ENCODE assay signal across 8 cellular contexts in genomic region chr12:96132819-96133218, GRCh38.
A peak's percentile ranks its signal among the peaks of the same experiment; 100 is the strongest.
DNase-seq lines count a peak whose midpoint lies in the region; ATAC-seq and TF ChIP-seq lines count a peak whose summit lies in the region.

No MANE protein-coding gene starts in this region.

- H3K27ac Mint-ChIP-seq in activated T-cell treated with anti-CD3 and anti-CD28 coated beads, Interleukin-2, amount 50 U/mL, for 72 hours: no peak overlapping the region
- no peak overlapping the region for H3K27ac Mint-ChIP-seq in activated T-cell treated with anti-CD3 and anti-CD28 coated beads, Interleukin-2, amount 50 U/mL, for 24 hours

- H3K36me3 Mint-ChIP-seq in activated T-cell treated with anti-CD3 and anti-CD28 coated beads, Interleukin-2, amount 50 U/mL, for 72 hours (ENCODE audit: insufficient read depth in 2 of 2): no peaks in the 10 kb centered on the region
- H3K36me3 Mint-ChIP-seq in activated T-cell treated with anti-CD3 and anti-CD28 coated beads, Interleukin-2, amount 50 U/mL, for 24 hours (ENCODE audit: low read depth): no peaks in the 10 kb centered on the region

- H3K36me3 ChIP-seq in brain microvascular endothelial cell (replicated peaks) (no peaks in the 10 kb centered on the region), gastrocnemius medialis (no peaks in the 10 kb centered on the region), HAP-1 (replicated peaks) (no peaks in the 10 kb centered on the region)

- no peak overlapping the region for H3K27ac ChIP-seq in brain microvascular endothelial cell
- H3K27ac ChIP-seq in gastrocnemius medialis: no peak overlapping the region

- intact Hi-C loops in gastrocnemius medialis (cut with DNase I; ENCODE audit: low total_unique reads): no loop called here

- H3K9me3 ChIP-seq in gastrocnemius medialis (no peaks in the 10 kb centered on the region), HAP-1 (no peaks in the 10 kb centered on the region)

- TF ChIP-seq POLR2A in NB4 (IDR thresholded peaks at IDR 0.05; ENCODE audit: extremely low read depth, insufficient read length): no peak
- TF ChIP-seq POLR2A in gastrocnemius medialis (IDR thresholded peaks at IDR 0.05): no peak

- TF ChIP-seq CTCF in NB4 (IDR thresholded peaks at IDR 0.05; ENCODE audit: low read depth, low read length) (peak; percentile 66), brain microvascular endothelial cell (IDR thresholded peaks at IDR 0.05; ENCODE audit: low read depth, low read length, missing control alignments) (peak; percentile 42), gastrocnemius medialis (IDR thresholded peaks at IDR 0.05 in 4 of 5, conservative IDR thresholded peaks at IDR 0.05 in 1 of 5) (peak in 3 of 5 experiments; percentile 10 to 30 (median 13))

- no peaks in the 10 kb centered on the region for H3K9me3 Mint-ChIP-seq in activated T-cell treated with anti-CD3 and anti-CD28 coated beads, Interleukin-2, amount 50 U/mL, for 72 hours
- no peaks in the 10 kb centered on the region for H3K9me3 Mint-ChIP-seq in activated T-cell treated with anti-CD3 and anti-CD28 coated beads, Interleukin-2, amount 50 U/mL, for 24 hours

- H3K27me3 ChIP-seq in brain microvascular endothelial cell (replicated peaks): no peaks in the 10 kb centered on the region
- no peaks in the 10 kb centered on the region for H3K27me3 ChIP-seq in gastrocnemius medialis
- H3K27me3 ChIP-seq in HAP-1 (ENCODE audit: low read depth): no peaks in the 10 kb centered on the region

- peaks cover 30% of the 10 kb centered on the region for H3K4me1 Mint-ChIP-seq in activated T-cell treated with anti-CD3 and anti-CD28 coated beads, Interleukin-2, amount 50 U/mL, for 72 hours (ENCODE audit: low read depth)
- peaks cover 24% of the 10 kb centered on the region for H3K4me1 Mint-ChIP-seq in activated T-cell treated with anti-CD3 and anti-CD28 coated beads, Interleukin-2, amount 50 U/mL, for 24 hours (ENCODE audit: low read depth)

- ATAC-seq in activated T-cell treated with anti-CD3 and anti-CD28 coated beads, Interleukin-2, amount 50 U/mL, for 72 hours (replicated peaks in 1 of 2): peak; percentile 41 to 51
- ATAC-seq in gastrocnemius medialis (no peak), GM21737 (IDR thresholded peaks at IDR 0.05; ENCODE audit: unreplicated experiment) (no peak), GM18909 (IDR thresholded peaks at IDR 0.05; ENCODE audit: poor library complexity, unreplicated experiment) (no peak)

- no peak overlapping the region for H3K4me3 Mint-ChIP-seq in activated T-cell treated with anti-CD3 and anti-CD28 coated beads, Interleukin-2, amount 50 U/mL, for 72 hours
- H3K4me3 Mint-ChIP-seq in activated T-cell treated with anti-CD3 and anti-CD28 coated beads, Interleukin-2, amount 50 U/mL, for 24 hours: no peak overlapping the region

- no peak overlapping the region for H3K4me3 ChIP-seq in NB4 (ENCODE audit: low read depth, low read length)
- no peak overlapping the region for H3K4me3 ChIP-seq in brain microvascular endothelial cell (ENCODE audit: low read depth, low read length)
- no peak overlapping the region for H3K4me3 ChIP-seq in gastrocnemius medialis
- no peak overlapping the region for H3K4me3 ChIP-seq in HAP-1

- no peaks in the 10 kb centered on the region for H3K4me1 ChIP-seq in gastrocnemius medialis
- no peaks in the 10 kb centered on the region for H3K4me1 ChIP-seq in HAP-1

- peak in 1 of 2 donors; percentile 14 for DNase-seq in activated T-cell treated with anti-CD3 and anti-CD28 coated beads, Interleukin-2, amount 50 U/mL, for 72 hours
- DNase-seq in activated T-cell treated with anti-CD3 and anti-CD28 coated beads, Interleukin-2, amount 50 U/mL, for 24 hours: no peak
- DNase-seq in NB4 (ENCODE audit: low read depth) (peak; percentile 77), brain microvascular endothelial cell (no peak), gastrocnemius medialis (no peak), HAP-1 (ENCODE audit: low spot score in 2 of 2) (no peak)

- peaks cover 26% of the 10 kb centered on the region for H3K27me3 Mint-ChIP-seq in activated T-cell treated with anti-CD3 and anti-CD28 coated beads, Interleukin-2, amount 50 U/mL, for 72 hours (ENCODE audit: low read depth)
- H3K27me3 Mint-ChIP-seq in activated T-cell treated with anti-CD3 and anti-CD28 coated beads, Interleukin-2, amount 50 U/mL, for 24 hours: no peaks in the 10 kb centered on the region

- in situ Hi-C loops in brain microvascular endothelial cell (cut with HindIII; ENCODE audit: low pct_ligation_motif_present, low sequenced_read_pairs) (no loop called here), gastrocnemius medialis (cut with MboI; ENCODE audit: low sequenced_read_pairs in 4 of 4) (no loop called here), HAP-1 (cut with MboI; ENCODE audit: low sequenced_read_pairs) (no loop called here)

Comparison
In these comparisons a context has a peak if more than half of its experiments do, and no peak if none do; other contexts are left out.
1. ATAC-seq: peak in activated T-cell treated with anti-CD3 and anti-CD28 coated beads, Interleukin-2, amount 50 U/mL, for 72 hours (2 of 2); none in gastrocnemius medialis (0 of 2), GM21737 (single experiment) and GM18909 (single experiment).
2. CTCF ChIP-seq: peak in every context shown above with its lines; median percentile 66 in NB4; 42 in brain microvascular endothelial cell; 13 in gastrocnemius medialis.